Comparison of ENCODE assay signal across 1 cellular context in genomic region chr4:110904435-110905050, GRCh38.
TF ChIP-seq lines count a peak whose summit lies in the region.

No MANE protein-coding gene starts in this region.

TF ChIP-seq in HEK293, 187 proteins besides CTCF, POLR2A, EP300 and RAD21 (continued from another document and continues in another):
- TF ChIP-seq ZSCAN5A (tag by site-specific recombination; IDR thresholded peaks at IDR 0.05) (no peak), ZNF16 (tag by site-specific recombination; IDR thresholded peaks at IDR 0.05; ENCODE audit: low read depth) (no peak), KLF7 (tag by site-specific recombination; IDR thresholded peaks at IDR 0.05; ENCODE audit: borderline replicate concordance) (peak; percentile 75; the same call in 1 of the 2 replicates), ZNF132 (tag by site-specific recombination; IDR thresholded peaks at IDR 0.05; ENCODE audit: borderline replicate concordance) (no peak), ZNF677 (tag by site-specific recombination; IDR thresholded peaks at IDR 0.05) (0 out of 2 replicates have a peak, but pooled peaks have one; percentile 36), KLF8 (tag by site-specific recombination; IDR thresholded peaks at IDR 0.05) (peak; percentile 86), ZNF555 (tag by site-specific recombination; conservative IDR thresholded peaks at IDR 0.05) (0 out of 2 replicates have a peak, but pooled peaks have one; percentile 13), PATZ1 (tag by site-specific recombination; IDR thresholded peaks at IDR 0.05) (peak; percentile 40; the same call in 1 of the 2 replicates), ZNF747 (tag by site-specific recombination; IDR thresholded peaks at IDR 0.05) (no peak), ZSCAN23 (tag by site-specific recombination; IDR thresholded peaks at IDR 0.05) (peak; percentile 72; the same call in 1 of the 2 replicates), ZNF18 (tag by site-specific recombination; IDR thresholded peaks at IDR 0.05) (peak; percentile 95), ZNF23 (tag by site-specific recombination; IDR thresholded peaks at IDR 0.05; ENCODE audit: borderline replicate concordance) (no peak), HIC1 (tag by site-specific recombination; IDR thresholded peaks at IDR 0.05) (peak; percentile 86), ZNF140 (tag by site-specific recombination; IDR thresholded peaks at IDR 0.05) (no peak; the same call in 1 of the 2 replicates), KLF16 (tag by site-specific recombination; IDR thresholded peaks at IDR 0.05) (no peak), HOXC10 (CRISPR knock-in tag; IDR thresholded peaks at IDR 0.05) (no peak), SP3 (tag by site-specific recombination; IDR thresholded peaks at IDR 0.05) (0 out of 2 replicates have a peak, but pooled peaks have one; percentile 23), YY2 (tag by site-specific recombination; IDR thresholded peaks at IDR 0.05) (no peak), ZNF558 (tag by site-specific recombination; IDR thresholded peaks at IDR 0.05) (no peak), ZNF174 (tag by site-specific recombination; IDR thresholded peaks at IDR 0.05) (peak; percentile 84; the same call in 1 of the 2 replicates), ZNF248 (tag by site-specific recombination; IDR thresholded peaks at IDR 0.05) (no peak), ZFP41 (tag by site-specific recombination; IDR thresholded peaks at IDR 0.05; ENCODE audit: borderline replicate concordance) (no peak), ZNF610 (tag by site-specific recombination; IDR thresholded peaks at IDR 0.05; ENCODE audit: borderline replicate concordance) (0 out of 2 replicates have a peak, but pooled peaks have one; percentile 56), ZBTB8A (tag by site-specific recombination; IDR thresholded peaks at IDR 0.05) (peak; percentile 67; the same call in 1 of the 2 replicates), ZBTB21 (tag by site-specific recombination; IDR thresholded peaks at IDR 0.05) (peak; percentile 60), ZNF223 (tag by site-specific recombination; IDR thresholded peaks at IDR 0.05) (no peak), PBX3 (CRISPR knock-in tag; IDR thresholded peaks at IDR 0.05) (no peak), ZNF791 (tag by site-specific recombination; IDR thresholded peaks at IDR 0.05) (no peak), ZNF776 (tag by site-specific recombination; IDR thresholded peaks at IDR 0.05; ENCODE audit: borderline replicate concordance) (peak; percentile 90), ZFP69B (tag by site-specific recombination; IDR thresholded peaks at IDR 0.05) (no peak), ZNF548 (tag by site-specific recombination; IDR thresholded peaks at IDR 0.05) (no peak), ZNF785 (tag by site-specific recombination; IDR thresholded peaks at IDR 0.05) (no peak), ZSCAN4 (tag by site-specific recombination; IDR thresholded peaks at IDR 0.05) (peak; percentile 69; the same call in 1 of the 2 replicates), ZNF596 (tag by site-specific recombination; IDR thresholded peaks at IDR 0.05) (peak; percentile 80), ZNF157 (tag by site-specific recombination; IDR thresholded peaks at IDR 0.05) (no peak), ZNF175 (tag by site-specific recombination; IDR thresholded peaks at IDR 0.05) (no peak), ZNF76 (tag by site-specific recombination; IDR thresholded peaks at IDR 0.05; ENCODE audit: borderline replicate concordance, low read depth) (peak; percentile 19; the same call in 1 of the 2 replicates), ZNF114 (tag by site-specific recombination; IDR thresholded peaks at IDR 0.05) (no peak), ZNF473 (tag by site-specific recombination; IDR thresholded peaks at IDR 0.05) (no peak), ZNF112 (tag by site-specific recombination; IDR thresholded peaks at IDR 0.05) (no peak), ZNF202 (tag by site-specific recombination; IDR thresholded peaks at IDR 0.05; ENCODE audit: borderline replicate concordance) (no peak), ZNF324 (tag by site-specific recombination; IDR thresholded peaks at IDR 0.05) (no peak), ZNF266 (tag by site-specific recombination; IDR thresholded peaks at IDR 0.05; ENCODE audit: low read depth) (no peak), ZNF530 (tag by site-specific recombination; IDR thresholded peaks at IDR 0.05; ENCODE audit: low read depth) (no peak), ZFHX2 (tag by site-specific recombination; conservative IDR thresholded peaks at IDR 0.05) (no peak), KLF1 (tag by site-specific recombination; IDR thresholded peaks at IDR 0.05) (no peak), ZNF2 (tag by site-specific recombination; IDR thresholded peaks at IDR 0.05) (peak; percentile 92), ZBTB1 (tag by site-specific recombination; IDR thresholded peaks at IDR 0.05) (peak; percentile 85; the same call in 1 of the 2 replicates)
- TF ChIP-seq, protein P1, sequence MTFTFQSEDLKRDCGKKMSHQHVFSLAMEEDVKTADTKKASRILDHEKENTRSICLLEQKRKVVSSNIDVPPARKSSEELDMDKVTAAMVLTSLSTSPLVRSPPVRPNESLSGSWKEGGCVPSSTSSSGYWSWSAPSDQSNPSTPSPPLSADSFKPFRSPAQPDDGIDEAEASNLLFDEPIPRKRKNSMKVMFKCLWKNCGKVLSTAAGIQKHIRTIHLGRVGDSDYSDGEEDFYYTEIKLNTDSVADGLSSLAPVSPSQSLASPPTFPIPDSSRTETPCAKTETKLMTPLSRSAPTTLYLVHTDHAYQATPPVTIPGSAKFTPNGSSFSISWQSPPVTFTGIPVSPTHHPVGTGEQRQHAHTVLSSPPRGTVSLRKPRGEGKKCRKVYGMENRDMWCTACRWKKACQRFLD (tag by site-specific recombination; IDR thresholded peaks at IDR 0.05): no peak
- TF ChIP-seq, protein P2, sequence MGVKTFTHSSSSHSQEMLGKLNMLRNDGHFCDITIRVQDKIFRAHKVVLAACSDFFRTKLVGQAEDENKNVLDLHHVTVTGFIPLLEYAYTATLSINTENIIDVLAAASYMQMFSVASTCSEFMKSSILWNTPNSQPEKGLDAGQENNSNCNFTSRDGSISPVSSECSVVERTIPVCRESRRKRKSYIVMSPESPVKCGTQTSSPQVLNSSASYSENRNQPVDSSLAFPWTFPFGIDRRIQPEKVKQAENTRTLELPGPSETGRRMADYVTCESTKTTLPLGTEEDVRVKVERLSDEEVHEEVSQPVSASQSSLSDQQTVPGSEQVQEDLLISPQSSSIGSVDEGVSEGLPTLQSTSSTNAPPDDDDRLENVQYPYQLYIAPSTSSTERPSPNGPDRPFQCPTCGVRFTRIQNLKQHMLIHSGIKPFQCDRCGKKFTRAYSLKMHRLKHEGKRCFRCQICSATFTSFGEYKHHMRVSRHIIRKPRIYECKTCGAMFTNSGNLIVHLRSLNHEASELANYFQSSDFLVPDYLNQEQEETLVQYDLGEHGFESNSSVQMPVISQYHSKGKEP (tag by site-specific recombination; IDR thresholded peaks at IDR 0.05): peak; percentile 93
- TF ChIP-seq, protein P3, sequence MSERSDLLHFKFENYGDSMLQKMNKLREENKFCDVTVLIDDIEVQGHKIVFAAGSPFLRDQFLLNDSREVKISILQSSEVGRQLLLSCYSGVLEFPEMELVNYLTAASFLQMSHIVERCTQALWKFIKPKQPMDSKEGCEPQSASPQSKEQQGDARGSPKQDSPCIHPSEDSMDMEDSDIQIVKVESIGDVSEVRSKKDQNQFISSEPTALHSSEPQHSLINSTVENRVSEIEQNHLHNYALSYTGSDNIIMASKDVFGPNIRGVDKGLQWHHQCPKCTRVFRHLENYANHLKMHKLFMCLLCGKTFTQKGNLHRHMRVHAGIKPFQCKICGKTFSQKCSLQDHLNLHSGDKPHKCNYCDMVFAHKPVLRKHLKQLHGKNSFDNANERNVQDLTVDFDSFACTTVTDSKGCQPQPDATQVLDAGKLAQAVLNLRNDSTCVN (tag by site-specific recombination; optimal IDR thresholded peaks at IDR 0.05): no peak
